Comparison of ENCODE assay signal across 5 cellular contexts in genomic region chr13:113057559-113057958, GRCh38. TPM values are rescaled to one million over a fixed set of nuclear protein-coding genes. Genes with fewer than 3 reads are reported as not detected.
"Had no signal": no experiment of that assay in that cellular context is flagged by ENCODE, and none has a peak within 500 bp of the region (broad histone marks: within the 10 kb centered on the region; RNA-seq: fewer than 3 reads in every experiment).

No MANE protein-coding gene starts in this region.

RNA-seq across cellular contexts. Expression of gene F7, which starts 48.0 kb away (rescaled TPM):
- total RNA-seq: pulmonary artery endothelial cell, stomach, transverse colon, ureter had no signal
- polyA plus RNA-seq: naive thymus-derived CD4-positive, alpha-beta T cell had no signal
